ENCODE assay signal across 9 cellular contexts in genomic region chr5:123421773-123422172, GRCh38. TPM values are rescaled to one million over a fixed set of nuclear protein-coding genes. Genes with fewer than 3 reads are reported as not detected.
DNase-seq lines count a peak whose midpoint lies in the region; ATAC-seq, FAIRE-seq and TF ChIP-seq lines count a peak whose summit lies in the region.
"Had no signal": no experiment of that assay in that cellular context is flagged by ENCODE, and none has a peak within 500 bp of the region (broad histone marks: within the 10 kb centered on the region; RNA-seq: fewer than 3 reads in every experiment).

No MANE protein-coding gene starts in this region.

- H3K4me1 ChIP-seq in BE2C (no peaks in the 10 kb centered on the region; the same call in 1 of the 2 replicates), Loucy (ENCODE audit: insufficient read depth, low read length, poor library complexity, severe bottlenecking) (peaks cover 21% of the 10 kb centered on the region), osteoblast (ENCODE audit: insufficient read depth, low read length) (peaks cover 13% of the 10 kb centered on the region)

- FAIRE-seq in RCC 7860 (lab: Jason Lieb, UNC): no peak

- H3K27ac ChIP-seq in osteoblast (ENCODE audit: low read depth, low read length): peak overlapping the region; percentile 87

- H4K20me1 ChIP-seq in Loucy (ENCODE audit: insufficient read depth, low read length, poor library complexity, severe bottlenecking) (peaks cover 4% of the 10 kb centered on the region), osteoblast (ENCODE audit: insufficient read depth, low read length) (no peaks in the 10 kb centered on the region)

- H3K9me2 ChIP-seq in Loucy (replicated peaks; ENCODE audit: low read depth, low read length): no peaks in the 10 kb centered on the region

- H3K4me2 ChIP-seq in Loucy (ENCODE audit: low read depth, low read length, poor library complexity, severe bottlenecking) (peak overlapping the region; percentile 94), osteoblast (ENCODE audit: insufficient read depth, low read length) (peak overlapping the region; percentile 94)

- H3K4me3 ChIP-seq in BE2C (ENCODE audit: low read depth, low read length) (peak overlapping the region; percentile 94), Loucy (ENCODE audit: low read length, poor library complexity, severe bottlenecking) (peak overlapping the region; percentile 83), epithelial cell of esophagus (ENCODE audit: low read length) (peak overlapping the region; percentile 89), osteoblast (ENCODE audit: insufficient read depth, low read length) (peak overlapping the region; percentile 93)

- DNase-seq in BE2C: no peak
- DNase-seq in epithelial cell of esophagus (ENCODE audit: low read depth): no peak
- no peak for DNase-seq in osteoblast (ENCODE audit: insufficient read length, low spot score, missing footprints)
- DNase-seq in RCC 7860 (ENCODE audit: low spot score): no peak
- no peak for DNase-seq in NCI-H446 treated with DMSO at 0.1 percent for 48 hours (lab: John Stamatoyannopoulos, UW)
- DNase-seq in central memory CD4-positive, alpha-beta T cell: no peak
- DNase-seq: activated naive CD4-positive, alpha-beta T cell treated with Interleukin-2 at 50 U/mL for 16 hours had no signal

- H3K79me2 ChIP-seq in Loucy (ENCODE audit: insufficient read depth, low read length): peaks cover 38% of the 10 kb centered on the region
- H3K79me2 ChIP-seq in osteoblast (ENCODE audit: insufficient read depth, low read length): peaks cover 38% of the 10 kb centered on the region

- ATAC-seq in GM19023 (IDR thresholded peaks at IDR 0.05; ENCODE audit: unreplicated experiment): no peak

- H3F3A ChIP-seq in Loucy (ENCODE audit: low read depth): no peaks in the 10 kb centered on the region

- peaks cover 3% of the 10 kb centered on the region for H3K36me3 ChIP-seq in BE2C
- 0 out of 2 replicates have a peak, but pooled peaks cover 3% of the 10 kb centered on the region for H3K36me3 ChIP-seq in Loucy (ENCODE audit: insufficient read depth, low read length)
- H3K36me3 ChIP-seq in osteoblast (ENCODE audit: insufficient read depth, low read length): no peaks in the 10 kb centered on the region

- H3K27me3 ChIP-seq in BE2C (no peaks in the 10 kb centered on the region), Loucy (ENCODE audit: insufficient read depth, low read length, poor library complexity, severe bottlenecking) (no peaks in the 10 kb centered on the region), osteoblast (ENCODE audit: insufficient read depth, low read length) (no peaks in the 10 kb centered on the region)

- TF ChIP-seq CTCF in BE2C (IDR thresholded peaks at IDR 0.05; ENCODE audit: low read depth, low read length): no peak
- no peak for TF ChIP-seq CTCF in Loucy (conservative IDR thresholded peaks at IDR 0.05; ENCODE audit: low read length)
- TF ChIP-seq CTCF in epithelial cell of esophagus (IDR thresholded peaks at IDR 0.05; ENCODE audit: insufficient read depth, low read depth, low read length, missing control alignments): no peak
- TF ChIP-seq CTCF in osteoblast (IDR thresholded peaks at IDR 0.05; ENCODE audit: extremely low read depth, low read depth, low read length): no peak

- H3K9me3 ChIP-seq in BE2C (no peaks in the 10 kb centered on the region), Loucy (ENCODE audit: insufficient read depth, low read depth, low read length) (no peaks in the 10 kb centered on the region), osteoblast (ENCODE audit: low read depth, low read length) (no peaks in the 10 kb centered on the region)

- peak overlapping the region; percentile 88 for H3K9ac ChIP-seq in Loucy (ENCODE audit: low read depth, low read length, poor library complexity, severe bottlenecking)

- H2AFZ ChIP-seq in Loucy (ENCODE audit: low read length) (no peak overlapping the region), osteoblast (ENCODE audit: low read length) (no peak overlapping the region)

RNA-seq across cellular contexts. Expression of gene CEP120, which starts 1.4 kb away (rescaled TPM):
- polyA plus RNA-seq in BE2C (2012; ENCODE audit: insufficient read depth, insufficient read length, low read depth): 12.8 TPM
- 24.2 and 29.8 TPM in 2 replicates for total RNA-seq in osteoblast
